In the genomic region with DNA sequence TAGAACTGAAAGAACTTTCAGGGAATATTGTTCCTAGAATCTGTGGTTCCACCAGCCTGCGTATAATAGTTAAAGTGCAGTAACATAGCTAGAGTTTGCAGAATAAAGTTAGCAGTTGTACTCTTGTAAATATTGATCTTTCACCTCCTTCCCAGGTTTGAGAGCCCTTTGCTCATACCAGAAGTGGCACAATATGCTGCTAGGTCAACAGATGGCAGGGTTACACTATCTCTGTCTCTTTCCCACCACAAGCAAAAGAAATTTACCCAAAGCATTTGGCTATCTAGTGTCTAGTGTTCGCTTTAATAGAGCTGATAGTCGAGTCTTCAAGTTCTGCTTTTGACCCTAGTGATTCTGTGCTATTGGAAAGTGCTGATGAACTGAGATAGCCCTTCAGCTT, we compare ENCODE assay signal across 28 cellular contexts.
DNase-seq lines count a peak whose midpoint lies in the region; ATAC-seq and TF ChIP-seq lines count a peak whose summit lies in the region.
"Had no signal": no experiment of that assay in that cellular context is flagged by ENCODE, and none has a peak within 500 bp of the region (broad histone marks: within the 10 kb centered on the region; RNA-seq: fewer than 3 reads in every experiment).

No MANE protein-coding gene starts in this region.

- H3K27ac Mint-ChIP-seq in T-helper 2 cell treated with Interferon-gamma antibody and Interleukin-4, amounts not matched to agents 5 μg/mL and 100 μg/mL, for 36 hours, result no peak overlapping the region
- H3K27ac Mint-ChIP-seq: activated CD4-positive, alpha-beta T cell treated with anti-CD3 and anti-CD28 coated beads, Interleukin-2, amount 10 ng/mL, durations not matched to agents 24 days and 14 days; activated CD8-positive, alpha-beta memory T cell treated with anti-CD3 and anti-CD28 coated beads, Interleukin-2, amount 10 ng/mL, durations not matched to agents 7 days and 5 days; activated naive CD4-positive, alpha-beta T cell treated with anti-CD3 and anti-CD28 coated beads, Interleukin-2, amount 50 U/mL, for 24 hours; activated T-helper 1 cell treated with anti-CD3 and anti-CD28 coated beads, Interleukin-12 subunit alpha, Interleukin-12 subunit beta, Interleukin-2, Interleukin-4 antibody, amounts not matched to agents 30 ng/mL and 10 ng/mL and 1 ng/mL, durations not matched to agents 14 hours and 24 hours and 36 hours; CD8-positive, alpha-beta T cell; stimulated activated naive CD8-positive, alpha-beta T cell treated with anti-CD3 and anti-CD28 coated beads, Interleukin-15, Interleukin-2, amounts not matched to agents 100 ng/mL and 50 ng/mL, for 24 hours had no signal

- no peaks in the 10 kb centered on the region for H3K36me3 Mint-ChIP-seq in T-helper 2 cell treated with Interferon-gamma antibody and Interleukin-4, amounts not matched to agents 5 μg/mL and 100 μg/mL, for 36 hours (ENCODE audit: low read depth)
- H3K36me3 Mint-ChIP-seq: activated CD8-positive, alpha-beta memory T cell treated with anti-CD3 and anti-CD28 coated beads, Interleukin-2, amount 10 ng/mL, durations not matched to agents 7 days and 5 days; activated naive CD4-positive, alpha-beta T cell treated with anti-CD3 and anti-CD28 coated beads, Interleukin-2, amount 50 U/mL, for 24 hours; CD8-positive, alpha-beta T cell had no signal

- H3K9me3 ChIP-seq in HEK293 (ENCODE audit: control insufficient read depth, insufficient read depth, low read depth, low read length) (no peaks in the 10 kb centered on the region), mucosa of descending colon (peaks cover 2% of the 10 kb centered on the region)
- H3K9me3 ChIP-seq: MG63, prostate gland had no signal

- peak; percentile 25 for ATAC-seq in mucosa of descending colon
- ATAC-seq: activated CD8-positive, alpha-beta memory T cell treated with anti-CD3 and anti-CD28 coated beads, Interleukin-2, amount 10 ng/mL, durations not matched to agents 7 days and 5 days; CD8-positive, alpha-beta T cell; left lobe of liver had no signal

- peaks cover 6% of the 10 kb centered on the region for H3K9me3 Mint-ChIP-seq in T-helper 2 cell treated with Interferon-gamma antibody and Interleukin-4, amounts not matched to agents 5 μg/mL and 100 μg/mL, for 36 hours
- H3K9me3 Mint-ChIP-seq: activated CD4-positive, alpha-beta T cell treated with anti-CD3 and anti-CD28 coated beads, Interleukin-2, amount 10 ng/mL, durations not matched to agents 24 days and 14 days; activated naive CD4-positive, alpha-beta T cell treated with anti-CD3 and anti-CD28 coated beads, Interleukin-2, amount 50 U/mL, for 24 hours had no signal

- H3K27me3 Mint-ChIP-seq in T-helper 2 cell treated with Interferon-gamma antibody and Interleukin-4, amounts not matched to agents 5 μg/mL and 100 μg/mL, for 36 hours (ENCODE audit: low read depth), result no peaks in the 10 kb centered on the region
- H3K27me3 Mint-ChIP-seq: activated CD4-positive, alpha-beta T cell treated with anti-CD3 and anti-CD28 coated beads, Interleukin-2, amount 10 ng/mL, durations not matched to agents 24 days and 14 days; activated CD8-positive, alpha-beta memory T cell treated with anti-CD3 and anti-CD28 coated beads, Interleukin-2, amount 10 ng/mL, durations not matched to agents 7 days and 5 days; activated naive CD4-positive, alpha-beta T cell treated with anti-CD3 and anti-CD28 coated beads, Interleukin-2, amount 50 U/mL, for 24 hours; stimulated activated naive CD8-positive, alpha-beta T cell treated with anti-CD3 and anti-CD28 coated beads, Interleukin-15, Interleukin-2, amounts not matched to agents 100 ng/mL and 50 ng/mL, for 24 hours had no signal

- no peak overlapping the region for H3K4me3 Mint-ChIP-seq in T-helper 2 cell treated with Interferon-gamma antibody and Interleukin-4, amounts not matched to agents 5 μg/mL and 100 μg/mL, for 36 hours
- H3K4me3 Mint-ChIP-seq: activated CD4-positive, alpha-beta T cell treated with anti-CD3 and anti-CD28 coated beads, Interleukin-2, amount 10 ng/mL, durations not matched to agents 24 days and 14 days; activated CD8-positive, alpha-beta memory T cell treated with anti-CD3 and anti-CD28 coated beads, Interleukin-2, amount 10 ng/mL, durations not matched to agents 7 days and 5 days; activated naive CD4-positive, alpha-beta T cell treated with anti-CD3 and anti-CD28 coated beads, Interleukin-2, amount 50 U/mL, for 24 hours; activated T-helper 1 cell treated with anti-CD3 and anti-CD28 coated beads, Interleukin-12 subunit alpha, Interleukin-12 subunit beta, Interleukin-2, Interleukin-4 antibody, amounts not matched to agents 30 ng/mL and 10 ng/mL and 1 ng/mL, durations not matched to agents 14 hours and 24 hours and 36 hours; CD8-positive, alpha-beta T cell; stimulated activated naive CD8-positive, alpha-beta T cell treated with anti-CD3 and anti-CD28 coated beads, Interleukin-15, Interleukin-2, amounts not matched to agents 100 ng/mL and 50 ng/mL, for 24 hours had no signal

- no peaks in the 10 kb centered on the region for H3K27me3 ChIP-seq in brain microvascular endothelial cell (replicated peaks)
- H3K27me3 ChIP-seq: MG63 had no signal

- DNase-seq in NCI-H510A (lab: John Stamatoyannopoulos, UW) (peak; percentile 27), brain microvascular endothelial cell (no peak), mucosa of descending colon (no peak), HuH-7 (ENCODE audit: low spot score) (no peak), SHP77 treated with DMSO at 0.1 percent for 48 hours (lab: John Stamatoyannopoulos, UW) (no peak)
- DNase-seq in T-helper 2 cell treated with Interferon-gamma antibody and Interleukin-4, amounts not matched to agents 5 μg/mL and 100 μg/mL, for 36 hours (ENCODE audit: low spot score), result no peak
- DNase-seq: activated CD4-positive, alpha-beta T cell treated with anti-CD3 and anti-CD28 coated beads, Interleukin-2, amount 10 ng/mL, durations not matched to agents 24 days and 14 days; activated CD8-positive, alpha-beta memory T cell treated with anti-CD3 and anti-CD28 coated beads, Interleukin-2, amount 10 ng/mL, durations not matched to agents 7 days and 5 days; CD8-positive, alpha-beta T cell; cerebellar nuclear complex; effector memory CD4-positive, alpha-beta T cell; H7; head of caudate nucleus; IMR-90; MG63; NCI-H146; NCI-H345; Right ventricle myocardium superior; small intestine; stimulated activated CD4-positive, alpha-beta T cell treated with anti-CD3 and anti-CD28 coated beads, Interleukin-2, amount 100 ng/mL, for 48 hours; T-helper 1 cell; trophoblast cell had no signal

- in situ Hi-C loops in brain microvascular endothelial cell (cut with HindIII; ENCODE audit: low pct_ligation_motif_present, low sequenced_read_pairs), result no loop called here

- no peak overlapping the region for H3K4me3 ChIP-seq in HEK293 (ENCODE audit: low read depth, low read length)
- no peak overlapping the region for H3K4me3 ChIP-seq in brain microvascular endothelial cell (ENCODE audit: low read depth, low read length)
- H3K4me3 ChIP-seq in mucosa of descending colon, result no peak overlapping the region
- H3K4me3 ChIP-seq: MG63, prostate gland had no signal

- intact Hi-C loops in mucosa of descending colon (cut with DNase I, micrococcal nuclease), result no loop called here

- no peaks in the 10 kb centered on the region for H3K4me1 Mint-ChIP-seq in T-helper 2 cell treated with Interferon-gamma antibody and Interleukin-4, amounts not matched to agents 5 μg/mL and 100 μg/mL, for 36 hours (ENCODE audit: low read depth)
- H3K4me1 Mint-ChIP-seq: activated CD4-positive, alpha-beta T cell treated with anti-CD3 and anti-CD28 coated beads, Interleukin-2, amount 10 ng/mL, durations not matched to agents 24 days and 14 days; activated CD8-positive, alpha-beta memory T cell treated with anti-CD3 and anti-CD28 coated beads, Interleukin-2, amount 10 ng/mL, durations not matched to agents 7 days and 5 days; activated naive CD4-positive, alpha-beta T cell treated with anti-CD3 and anti-CD28 coated beads, Interleukin-2, amount 50 U/mL, for 24 hours had no signal

- H3K4me1 ChIP-seq in HEK293 (ENCODE audit: control insufficient read depth, insufficient read depth, low read length) (no peaks in the 10 kb centered on the region), mucosa of descending colon (ENCODE audit: low read depth) (no peaks in the 10 kb centered on the region)
- H3K4me1 ChIP-seq: prostate gland had no signal

- CTCF ChIA-PET in HEK293 (lab: Yijun Ruan, JAX), result interaction anchor here (0.7 to 1.8 kb wide), 3 partner anchors 9 to 315 kb away, joined by 3 to 8 read pairs (median 3); no protein-coding TSS in a partner anchor

- H3K27ac ChIP-seq in HEK293 (ENCODE audit: extremely low read depth, low read depth, low read length), result no peak overlapping the region
- H3K27ac ChIP-seq in brain microvascular endothelial cell, result no peak overlapping the region
- H3K27ac ChIP-seq: prostate gland had no signal

- peak; percentile 58 for TF ChIP-seq CTCF in HEK293 (tag by site-specific recombination; IDR thresholded peaks at IDR 0.05)
- peak; percentile 5 for TF ChIP-seq CTCF in brain microvascular endothelial cell (IDR thresholded peaks at IDR 0.05; ENCODE audit: low read depth, low read length, missing control alignments)
- no peak for TF ChIP-seq CTCF in mucosa of descending colon (IDR thresholded peaks at IDR 0.05)

- H3K36me3 ChIP-seq in HEK293 (ENCODE audit: control insufficient read depth in 2 of 2, insufficient read depth in 1 of 2, low read length in 2 of 2) (no peaks in the 10 kb centered on the region), brain microvascular endothelial cell (replicated peaks) (no peaks in the 10 kb centered on the region), mucosa of descending colon (ENCODE audit: low read depth) (no peaks in the 10 kb centered on the region)
- H3K36me3 ChIP-seq: MG63, prostate gland had no signal

- POLR2A ChIA-PET in HEK293 (lab: Yijun Ruan, JAX), result no interaction called here

TF ChIP-seq in HEK293, 187 proteins besides CTCF, POLR2A, EP300 and RAD21 (continues in another document):
- TF ChIP-seq ZNF792 (tag by site-specific recombination; IDR thresholded peaks at IDR 0.05), result no peak
- TF ChIP-seq ZFP37 (tag by site-specific recombination; IDR thresholded peaks at IDR 0.05), result no peak
- TF ChIP-seq ZSCAN16 (tag by site-specific recombination; IDR thresholded peaks at IDR 0.05), result no peak
- no peak for TF ChIP-seq ZNF121 (tag by site-specific recombination; IDR thresholded peaks at IDR 0.05)
- no peak for TF ChIP-seq ZNF548 (tag by site-specific recombination; IDR thresholded peaks at IDR 0.05)
- TF ChIP-seq, protein P1, sequence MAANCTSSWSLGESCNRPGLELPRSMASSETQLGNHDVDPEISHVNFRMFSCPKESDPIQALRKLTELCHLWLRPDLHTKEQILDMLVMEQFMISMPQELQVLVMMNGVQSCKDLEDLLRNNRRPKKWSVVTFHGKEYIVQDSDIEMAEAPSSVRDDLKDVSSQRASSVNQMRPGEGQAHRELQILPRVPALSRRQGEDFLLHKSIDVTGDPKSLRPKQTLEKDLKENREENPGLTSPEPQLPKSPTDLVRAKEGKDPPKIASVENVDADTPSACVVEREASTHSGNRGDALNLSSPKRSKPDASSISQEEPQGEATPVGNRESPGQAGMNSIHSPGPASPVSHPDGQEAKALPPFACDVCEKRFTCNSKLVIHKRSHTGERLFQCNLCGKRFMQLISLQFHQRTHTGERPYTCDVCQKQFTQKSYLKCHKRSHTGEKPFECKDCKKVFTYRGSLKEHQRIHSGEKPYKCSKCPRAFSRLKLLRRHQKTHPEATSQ (tag by site-specific recombination; IDR thresholded peaks at IDR 0.05), result no peak
- TF ChIP-seq ZNF660 (tag by site-specific recombination; IDR thresholded peaks at IDR 0.05), result no peak
